Comparison of ENCODE assay signal across 9 cellular contexts in genomic region chr9:98867434-98868168, GRCh38.
A peak's percentile ranks its signal among the peaks of the same experiment; 100 is the strongest.
DNase-seq lines count a peak whose midpoint lies in the region; ATAC-seq and TF ChIP-seq lines count a peak whose summit lies in the region.
"Had no signal": no experiment of that assay in that cellular context is flagged by ENCODE, and none has a peak within 500 bp of the region (broad histone marks: within the 10 kb centered on the region; RNA-seq: fewer than 3 reads in every experiment).

No MANE protein-coding gene starts in this region.

- ATAC-seq in stimulated activated naive CD8-positive, alpha-beta T cell treated with anti-CD3 and anti-CD28 coated beads, Interleukin-15, amount 100 ng/mL, for 72 hours: peak; percentile 61
- ATAC-seq in stimulated activated naive CD8-positive, alpha-beta T cell treated with anti-CD3 and anti-CD28 coated beads, Interleukin-15, Interleukin-2, amounts not matched to agents 100 U/mL and 50 U/mL, for 24 hours: no peak
- ATAC-seq in naive thymus-derived CD8-positive, alpha-beta T cell: no peak
- no peak for ATAC-seq in GM21786 (IDR thresholded peaks at IDR 0.05; ENCODE audit: unreplicated experiment)

- TF ChIP-seq RAD21 in liver (IDR thresholded peaks at IDR 0.05): no peak

- H3K27ac ChIP-seq in liver (ENCODE audit: low read depth in 1 of 2, low read length in 2 of 2): no peak overlapping the region

- H3K4me3 ChIP-seq in astrocyte of the cerebellum (ENCODE audit: low read depth, low read length) (no peak overlapping the region), liver (ENCODE audit: low read depth in 1 of 3, low read length in 3 of 3) (no peak overlapping the region)

- no peaks in the 10 kb centered on the region for H3K36me3 ChIP-seq in liver (ENCODE audit: control insufficient read depth in 4 of 4, insufficient read depth in 3 of 4, low read depth in 1 of 4, low read length in 3 of 4)

- POLR2A ChIA-PET in naive thymus-derived CD8-positive, alpha-beta T cell (lab: Charles Lee): no interaction called here

- peaks cover 32% of the 10 kb centered on the region for H3K27me3 Mint-ChIP-seq in stimulated activated naive CD8-positive, alpha-beta T cell treated with anti-CD3 and anti-CD28 coated beads, Interleukin-15, amount 100 ng/mL, for 72 hours
- peaks cover 0 to 18% (median 5%) of the 10 kb centered on the region in 5 donors for H3K27me3 Mint-ChIP-seq in naive thymus-derived CD8-positive, alpha-beta T cell

- H3K4me1 ChIP-seq in liver (ENCODE audit: control insufficient read depth in 4 of 4, insufficient read depth in 4 of 4, low read length in 3 of 4): peaks cover 0 to 3% (median 0%) of the 10 kb centered on the region in 4 donors

- DNase-seq in stimulated activated naive CD8-positive, alpha-beta T cell treated with anti-CD3 and anti-CD28 coated beads, Interleukin-15, amount 100 ng/mL, for 72 hours: peak; percentile 18 to 24
- no peak for DNase-seq in stimulated activated naive CD8-positive, alpha-beta T cell treated with anti-CD3 and anti-CD28 coated beads, Interleukin-15, Interleukin-2, amounts not matched to agents 100 U/mL and 50 U/mL, for 24 hours
- DNase-seq in astrocyte of the cerebellum (ENCODE audit: low read depth) (peak; percentile 87), SW 1271 (lab: John Stamatoyannopoulos, UW) (no peak), GM13977 (ENCODE audit: low spot score) (no peak)
- DNase-seq in naive thymus-derived CD8-positive, alpha-beta T cell: no peak
- DNase-seq: NCI-H2227 treated with DMSO at 0.1 percent for 48 hours had no signal

- 37% methylated on average over 4 of the region's 4 CpGs for WGBS in liver

- peaks cover 0 to 4% (median 0%) of the 10 kb centered on the region in 4 donors for H3K9me3 ChIP-seq in liver (ENCODE audit: control insufficient read depth in 4 of 4, low read length in 3 of 4)

- H3K27ac Mint-ChIP-seq in stimulated activated naive CD8-positive, alpha-beta T cell treated with anti-CD3 and anti-CD28 coated beads, Interleukin-15, amount 100 ng/mL, for 72 hours: peak overlapping the region; percentile 91 to 94
- H3K27ac Mint-ChIP-seq in naive thymus-derived CD8-positive, alpha-beta T cell: peak overlapping the region in 1 of 10 donors; percentile 33

- no peaks in the 10 kb centered on the region for H3K36me3 Mint-ChIP-seq in naive thymus-derived CD8-positive, alpha-beta T cell

- H3K4me1 Mint-ChIP-seq in stimulated activated naive CD8-positive, alpha-beta T cell treated with anti-CD3 and anti-CD28 coated beads, Interleukin-15, amount 100 ng/mL, for 72 hours: peaks cover 16% of the 10 kb centered on the region
- peaks cover 0 to 1% (median 0%) of the 10 kb centered on the region in 4 donors for H3K4me1 Mint-ChIP-seq in naive thymus-derived CD8-positive, alpha-beta T cell

- no peaks in the 10 kb centered on the region for H3K27me3 ChIP-seq in liver (ENCODE audit: control insufficient read depth in 4 of 4, insufficient read depth in 4 of 4, low read length in 3 of 4)

- peak overlapping the region; percentile 9 to 11 for H3K4me3 Mint-ChIP-seq in stimulated activated naive CD8-positive, alpha-beta T cell treated with anti-CD3 and anti-CD28 coated beads, Interleukin-15, amount 100 ng/mL, for 72 hours
- H3K4me3 Mint-ChIP-seq in naive thymus-derived CD8-positive, alpha-beta T cell: no peak overlapping the region

- H3K9ac ChIP-seq in liver (ENCODE audit: low read depth in 1 of 2, low read length in 2 of 2): no peak overlapping the region

- in situ Hi-C loops in astrocyte of the cerebellum (cut with HindIII; ENCODE audit: low sequenced_read_pairs) (no loop called here), GM13977 (cut with MboI; ENCODE audit: low pct_unique_long_range_greater_than_20kb, low sequenced_read_pairs, unreplicated experiment) (loop anchor here (25.0 kb wide), 1 partner anchor 270 kb away; no protein-coding TSS in a partner anchor)

- TF ChIP-seq CTCF in astrocyte of the cerebellum (IDR thresholded peaks at IDR 0.05; ENCODE audit: low read depth, low read length, missing control alignments): no peak
- TF ChIP-seq CTCF in liver (IDR thresholded peaks at IDR 0.05; ENCODE audit: low read depth, low read length, missing input control): no peak
- TF ChIP-seq CTCF in GM13977 (IDR thresholded peaks at IDR 0.05; ENCODE audit: extremely low read depth, insufficient read depth, missing control alignments): no peak

- H3K9me3 Mint-ChIP-seq in stimulated activated naive CD8-positive, alpha-beta T cell treated with anti-CD3 and anti-CD28 coated beads, Interleukin-15, amount 100 ng/mL, for 72 hours: no peaks in the 10 kb centered on the region
- peaks cover 0 to 2% (median 0%) of the 10 kb centered on the region in 9 donors for H3K9me3 Mint-ChIP-seq in naive thymus-derived CD8-positive, alpha-beta T cell

TF ChIP-seq in liver, 16 proteins besides CTCF, POLR2A, EP300 and RAD21:
- TF ChIP-seq ATF3 (IDR thresholded peaks at IDR 0.05) (peak; percentile 88), RXRA (IDR thresholded peaks at IDR 0.05) (peak; percentile 33 to 46), REST (IDR thresholded peaks at IDR 0.05) (no peak), HNF4G (IDR thresholded peaks at IDR 0.05) (no peak), FOXA2 (IDR thresholded peaks at IDR 0.05) (no peak), HNF4A (conservative IDR thresholded peaks at IDR 0.05) (peak in 1 of 2 donors; percentile 11), GABPA (IDR thresholded peaks at IDR 0.05 in 1 of 2, conservative IDR thresholded peaks at IDR 0.05 in 1 of 2) (no peak), SP1 (IDR thresholded peaks at IDR 0.05) (peak; percentile 39), YY1 (IDR thresholded peaks at IDR 0.05) (no peak), EGR1 (IDR thresholded peaks at IDR 0.05; ENCODE audit: low read depth in 2 of 2) (no peak), FOXA1 (IDR thresholded peaks at IDR 0.05) (no peak), MAX (IDR thresholded peaks at IDR 0.05) (no peak), TAF1 (conservative IDR thresholded peaks at IDR 0.05) (no peak), NR2F2 (IDR thresholded peaks at IDR 0.05) (peak; percentile 82), JUND (IDR thresholded peaks at IDR 0.05) (no peak), ZBTB33 (IDR thresholded peaks at IDR 0.05) (no peak)

Comparison
In these comparisons a context has a peak if more than half of its experiments do, and no peak if none do; other contexts are left out.
1. DNase-seq: peak in stimulated activated naive CD8-positive, alpha-beta T cell treated with anti-CD3 and anti-CD28 coated beads, Interleukin-15, amount 100 ng/mL, for 72 hours (2 of 2) and astrocyte of the cerebellum (single experiment); none in stimulated activated naive CD8-positive, alpha-beta T cell treated with anti-CD3 and anti-CD28 coated beads, Interleukin-15, Interleukin-2, amounts not matched to agents 100 U/mL and 50 U/mL, for 24 hours (single experiment), naive thymus-derived CD8-positive, alpha-beta T cell (0 of 10), SW 1271 (0 of 2) and GM13977 (single experiment).
2. H3K4me3 Mint-ChIP-seq: peak in stimulated activated naive CD8-positive, alpha-beta T cell treated with anti-CD3 and anti-CD28 coated beads, Interleukin-15, amount 100 ng/mL, for 72 hours (2 of 2); none in naive thymus-derived CD8-positive, alpha-beta T cell (0 of 10).